Comparison of ENCODE assay signal across 18 cellular contexts in the genomic region with DNA sequence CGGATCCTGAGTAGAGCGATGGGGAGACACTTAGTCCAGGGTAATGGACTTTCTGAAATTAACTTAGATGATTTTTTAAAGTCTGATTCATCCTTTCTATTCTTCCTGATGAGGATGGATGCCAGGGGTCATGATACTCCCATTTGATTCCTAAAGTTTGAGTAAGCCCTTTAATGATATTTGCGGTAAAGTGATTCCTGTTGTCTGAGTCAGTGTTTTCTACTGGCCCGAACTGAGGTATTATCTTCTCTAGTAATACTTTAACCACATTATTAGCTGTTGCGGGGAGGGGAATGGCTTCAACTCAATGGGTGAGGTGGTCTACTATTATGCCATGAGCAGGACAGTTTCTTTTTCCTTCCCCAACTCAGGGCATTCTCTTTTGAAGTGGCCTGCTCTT.
DNase-seq lines count a peak whose midpoint lies in the region; ATAC-seq, FAIRE-seq and TF ChIP-seq lines count a peak whose summit lies in the region.
"Had no signal": no experiment of that assay in that cellular context is flagged by ENCODE, and none has a peak within 500 bp of the region (broad histone marks: within the 10 kb centered on the region; RNA-seq: fewer than 3 reads in every experiment).

No MANE protein-coding gene starts in this region.

- no peak for ATAC-seq in esophagus mucosa
- ATAC-seq: activated CD4-positive, CD25-positive, alpha-beta regulatory T cell treated with anti-CD3 and anti-CD28 coated beads, Interleukin-2, amount 50 U/mL, for 24 hours; activated T-helper 17 cell treated with anti-CD3 and anti-CD28 coated beads, Interleukin-2, amount 50 U/mL, for 72 hours had no signal

- FAIRE-seq in HTR-8/SVneo (lab: Jason Lieb, UNC) = peak; percentile 46
- FAIRE-seq: islet of Langerhans had no signal

- DNase-seq in AG08396 (ENCODE audit: low spot score) (peak; percentile 78), HTR-8/SVneo (ENCODE audit: insufficient read length, low spot score) (peak; percentile 63), astrocyte of the spinal cord (ENCODE audit: low read depth, low spot score) (peak; percentile 96), kidney tubule cell (ENCODE audit: low spot score) (peak; percentile 92), amygdala (lab: John Stamatoyannopoulos, UW) (no peak), T-helper 2 cell (no peak), NCI-H345 treated with DMSO at 0.1 percent for 48 hours (lab: John Stamatoyannopoulos, UW; ENCODE audit: unreplicated experiment) (no peak)
- DNase-seq: C1 segment of cervical spinal cord, caudate nucleus, NCI-H1105, NCI-H510A treated with DMSO at 0.1 percent for 48 hours, SHP77, upper lobe of left lung had no signal

- no peak overlapping the region for H3K4me3 ChIP-seq in astrocyte of the spinal cord (ENCODE audit: low read depth, low read length)
- H3K4me3 ChIP-seq: esophagus muscularis mucosa, upper lobe of left lung had no signal

- in situ Hi-C loops in astrocyte of the spinal cord (cut with HindIII; ENCODE audit: low sequenced_read_pairs) = no loop called here

- no peak for TF ChIP-seq CTCF in astrocyte of the spinal cord (IDR thresholded peaks at IDR 0.05; ENCODE audit: low read depth, low read length)

Comparison
In these comparisons a context has a peak if more than half of its experiments do, and no peak if none do; other contexts are left out.
1. DNase-seq: peak in AG08396 (single experiment), HTR-8/SVneo (single experiment), astrocyte of the spinal cord (single experiment) and kidney tubule cell (single experiment); none in amygdala (0 of 56), T-helper 2 cell (0 of 5) and NCI-H345 treated with DMSO at 0.1 percent for 48 hours (single experiment).